10 cellular contexts compared by ENCODE assay signal in genomic region chrX:19772759-19773623, GRCh38.
DNase-seq lines count a peak whose midpoint lies in the region; FAIRE-seq and TF ChIP-seq lines count a peak whose summit lies in the region.
"Had no signal": no experiment of that assay in that cellular context is flagged by ENCODE, and none has a peak within 500 bp of the region (broad histone marks: within the 10 kb centered on the region; RNA-seq: fewer than 3 reads in every experiment).

No MANE protein-coding gene starts in this region.

- H3K9me3 Mint-ChIP-seq in MCF 10A (ENCODE audit: unreplicated experiment), result no peaks in the 10 kb centered on the region

- H3K27me3 Mint-ChIP-seq in MCF 10A (ENCODE audit: insufficient read depth, unreplicated experiment), result peaks cover 45% of the 10 kb centered on the region

- no peak overlapping the region for H2AFZ ChIP-seq in mammary epithelial cell (ENCODE audit: low read depth, low read length)

- no peak overlapping the region for H3K4me2 ChIP-seq in mammary epithelial cell (ENCODE audit: insufficient read depth, low read depth, low read length)

- DNase-seq in MCF 10A (ENCODE audit: unreplicated experiment), result no peak
- no peak for DNase-seq in mammary epithelial cell
- DNase-seq in HL-60 (ENCODE audit: low read depth in 1 of 2, low spot score in 1 of 2), result no peak
- DNase-seq in breast epithelium (ENCODE audit: low spot score in 2 of 2), result no peak
- no peak for DNase-seq in transverse colon
- no peak for DNase-seq in NCI-H1417 treated with DMSO at 0.1 percent for 48 hours (lab: John Stamatoyannopoulos, UW)
- DNase-seq in cerebellar cortex (ENCODE audit: low spot score), result no peak
- no peak for DNase-seq in H54 (ENCODE audit: insufficient read length, low spot score)
- DNase-seq: NCI-H446 had no signal

- CTCF ChIA-PET in MCF 10A (lab: Yijun Ruan, JAX), result no interaction called here
- CTCF ChIA-PET in mammary epithelial cell (lab: Charles Lee; ENCODE audit: low non-redundant PET), result no interaction called here

- intact Hi-C loops in MCF 10A (cut with micrococcal nuclease) (no loop called here), mammary epithelial cell (cut with micrococcal nuclease) (no loop called here), breast epithelium (cut with DNase I; ENCODE audit: low total_unique reads) (loop anchor here (1.0 kb wide), 1 partner anchor 10 kb away; no protein-coding TSS in a partner anchor), transverse colon (cut with DNase I; ENCODE audit: low total_unique reads) (no loop called here)

- no peaks in the 10 kb centered on the region for H4K20me1 ChIP-seq in mammary epithelial cell (ENCODE audit: insufficient read depth, low read length)

- TF ChIP-seq CTCF in MCF 10A (IDR thresholded peaks at IDR 0.05; ENCODE audit: unreplicated experiment) (no peak), mammary epithelial cell (conservative IDR thresholded peaks at IDR 0.05 in 1 of 2, IDR thresholded peaks at IDR 0.05 in 1 of 2; ENCODE audit: extremely low read depth in 1 of 2, insufficient read depth in 1 of 2, low read depth in 1 of 2, low read length in 2 of 2) (no peak), HL-60 (IDR thresholded peaks at IDR 0.05; ENCODE audit: insufficient read depth, low read length) (no peak), breast epithelium (IDR thresholded peaks at IDR 0.05) (no peak), transverse colon (IDR thresholded peaks at IDR 0.05) (no peak)

- no peak overlapping the region for H3K4me3 ChIP-seq in mammary epithelial cell (replicated peaks in 1 of 3; ENCODE audit: insufficient read depth in 1 of 3, low read depth in 2 of 3, low read length in 3 of 3)
- no peak overlapping the region for H3K4me3 ChIP-seq in HL-60 (replicated peaks; ENCODE audit: insufficient read depth, low read length)
- H3K4me3 ChIP-seq in breast epithelium, result no peak overlapping the region
- H3K4me3 ChIP-seq in transverse colon, result no peak overlapping the region

- no peak overlapping the region for H3K4me3 Mint-ChIP-seq in MCF 10A (ENCODE audit: unreplicated experiment)

- TF ChIP-seq EP300 in transverse colon (IDR thresholded peaks at IDR 0.05; ENCODE audit: low read depth), result no peak

- BruUV-seq in MCF 10A (replicated peaks; lab: Mats Ljungman, UMichigan), result no TSS peak
- no TSS peak for BruUV-seq in mammary epithelial cell (replicated peaks; lab: Mats Ljungman, UMichigan)

- no peak overlapping the region for H3K9ac ChIP-seq in mammary epithelial cell (ENCODE audit: insufficient read depth, low read length)

- POLR2A ChIA-PET in MCF 10A (lab: Yijun Ruan, JAX), result interaction anchor here (1.4 kb wide), 1 partner anchor 10 kb away, joined by 3 read pairs; no protein-coding TSS in a partner anchor

- H3K9me3 ChIP-seq in mammary epithelial cell (replicated peaks; ENCODE audit: insufficient read depth, low read length) (no peaks in the 10 kb centered on the region), breast epithelium (no peaks in the 10 kb centered on the region), transverse colon (no peaks in the 10 kb centered on the region)

- H3K36me3 ChIP-seq in mammary epithelial cell (ENCODE audit: insufficient read depth, low read length) (no peaks in the 10 kb centered on the region), breast epithelium (no peaks in the 10 kb centered on the region), transverse colon (no peaks in the 10 kb centered on the region)

- no peaks in the 10 kb centered on the region for H3K36me3 Mint-ChIP-seq in MCF 10A (ENCODE audit: insufficient read depth, unreplicated experiment)

- H3K27ac Mint-ChIP-seq in MCF 10A (ENCODE audit: low read depth, unreplicated experiment), result peak overlapping the region; percentile 44

- H3K4me1 Mint-ChIP-seq in MCF 10A (ENCODE audit: insufficient read depth, unreplicated experiment), result peaks cover 11% of the 10 kb centered on the region

- H3K79me2 ChIP-seq in mammary epithelial cell (ENCODE audit: insufficient read depth, low read length), result no peaks in the 10 kb centered on the region

- WGBS in mammary epithelial cell (ENCODE audit: low coverage, missing lambda C conversion rate), result 74% methylated on average over 9 of the region's 9 CpGs
- 61% methylated on average over 9 of the region's 9 CpGs; no CpG with 5 or more reads in 1 of the 2 donors for WGBS in transverse colon (ENCODE audit: low coverage in 1 of 2), 2 donors

- FAIRE-seq in H54 (lab: Jason Lieb, UNC), result no peak

- no peaks in the 10 kb centered on the region for H3K4me1 ChIP-seq in mammary epithelial cell (ENCODE audit: insufficient read depth, low read length)
- no peaks in the 10 kb centered on the region for H3K4me1 ChIP-seq in breast epithelium
- H3K4me1 ChIP-seq in transverse colon, result no peaks in the 10 kb centered on the region

- no peak for TF ChIP-seq POLR2A in breast epithelium (IDR thresholded peaks at IDR 0.05)
- no peak for TF ChIP-seq POLR2A in transverse colon (IDR thresholded peaks at IDR 0.05)
- no peak for TF ChIP-seq POLR2A in H54 (IDR thresholded peaks at IDR 0.05; ENCODE audit: low read depth, low read length)

- in situ Hi-C loops in mammary epithelial cell (cut with MboI; ENCODE audit: low sequenced_read_pairs in 2 of 2), result no loop called here
- in situ Hi-C loops in transverse colon (cut with MboI; ENCODE audit: low pct_ligation_motif_present in 1 of 4, low pct_unique_long_range_greater_than_20kb in 1 of 4, low sequenced_read_pairs in 3 of 4), result no loop called here

- dilution Hi-C loops in mammary epithelial cell (cut with HindIII; ENCODE audit: low sequenced_read_pairs), result no loop called here

- H3K27ac ChIP-seq in mammary epithelial cell (ENCODE audit: insufficient read depth, low read depth, low read length) (no peak overlapping the region), HL-60 (replicated peaks) (peak overlapping the region; percentile 22; the same call in 1 of the 2 replicates), breast epithelium (peak overlapping the region; percentile 13 to 48), transverse colon (peak overlapping the region; percentile 28 to 66 (median 40))
- H3K27ac ChIP-seq: C4-2B had no signal

- H3K27me3 ChIP-seq in mammary epithelial cell (ENCODE audit: insufficient read depth, low read length) (no peaks in the 10 kb centered on the region), HL-60 (ENCODE audit: insufficient read depth, poor library complexity, severe bottlenecking) (no peaks in the 10 kb centered on the region), breast epithelium (peaks cover 0 to 10% of the 10 kb centered on the region in 2 donors), transverse colon (no peaks in the 10 kb centered on the region)
